Comparison of ENCODE assay signal across 33 cellular contexts in the genomic region with DNA sequence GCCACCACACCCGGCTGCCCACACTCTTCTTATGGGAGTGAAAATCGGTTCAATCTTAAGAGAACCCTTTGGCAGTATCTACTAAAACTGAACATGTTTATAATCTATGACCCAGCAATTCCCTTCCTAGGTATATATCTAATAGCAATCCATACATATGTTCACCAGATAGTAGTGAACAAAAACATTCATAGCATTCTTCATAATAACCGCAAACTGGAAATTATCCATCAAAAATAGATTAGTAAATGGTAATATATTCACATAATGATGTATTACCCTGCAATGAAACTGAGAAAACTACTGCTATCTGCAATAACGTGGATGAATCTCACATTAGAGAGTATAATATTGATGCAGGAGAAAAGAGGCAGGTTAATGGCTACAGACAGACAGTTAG.
"Had no signal": no experiment of that assay in that cellular context is flagged by ENCODE, and none has a peak within 500 bp of the region (broad histone marks: within the 10 kb centered on the region; RNA-seq: fewer than 3 reads in every experiment).

No MANE protein-coding gene starts in this region.

- DNase-seq: activated B cell treated with CpG ODN at 0.5 μM for 24 hours; activated CD4-positive, alpha-beta memory T cell treated with anti-CD3 and anti-CD28 coated beads for 36 hours; activated CD4-positive, alpha-beta T cell treated with anti-CD3 and anti-CD28 coated beads for 4 hours; activated CD4-positive, alpha-beta T cell treated with anti-CD3 and anti-CD28 coated beads, Interleukin-2, amount 10 ng/mL, durations not matched to agents 24 days and 14 days; activated CD4-positive, alpha-beta T cell treated with anti-CD3 and anti-CD28 coated beads, Interleukin-2, amount 50 U/mL, for 1 hour; activated CD4-positive, alpha-beta T cell treated with anti-CD3 and anti-CD28 coated beads, Interleukin-2, amount 50 U/mL, for 4 hours; activated CD4-positive, CD25-positive, alpha-beta regulatory T cell treated with anti-CD3 and anti-CD28 coated beads, Interleukin-2, amount 50 U/mL, for 72 hours; activated CD8-positive, alpha-beta memory T cell treated with anti-CD3 and anti-CD28 coated beads, Interleukin-2, amount 50 U/mL, for 4 hours; activated CD8-positive, alpha-beta T cell treated with anti-CD3 and anti-CD28 coated beads for 36 hours; activated effector memory CD4-positive, alpha-beta T cell treated with anti-CD3 and anti-CD28 coated beads, Interleukin-2, amount 50 U/mL, for 16 hours; activated gamma-delta T cell treated with Interleukin-2 at 50 U/mL for 16 hours; activated naive CD4-positive, alpha-beta T cell; activated naive CD4-positive, alpha-beta T cell treated with anti-CD3 and anti-CD28 coated beads for 36 hours; activated naive CD4-positive, alpha-beta T cell treated with anti-CD3 and anti-CD28 coated beads, Interleukin-2, amount 50 U/mL, for 16 hours; activated naive CD8-positive, alpha-beta T cell treated with anti-CD3 and anti-CD28 coated beads for 36 hours; activated T-cell treated with anti-CD3 and anti-CD28 coated beads for 4 hours; activated T-cell treated with anti-CD3 and anti-CD28 coated beads, Interleukin-2, amount 50 U/mL, for 1 hour; activated T-cell treated with anti-CD3 and anti-CD28 coated beads, Interleukin-2, amount 50 U/mL, for 4 hours; activated T-cell treated with anti-CD3 and anti-CD28 coated beads, Interleukin-2, amount 50 U/mL, for 72 hours; adrenal gland; amniotic stem cell; aorta; body of pancreas; brain microvascular endothelial cell; central memory CD4-positive, alpha-beta T cell; T-helper 2 cell; T-helper 9 cell had no signal

- ATAC-seq: activated CD8-positive, alpha-beta T cell treated with anti-CD3 and anti-CD28 coated beads for 36 hours; activated naive CD4-positive, alpha-beta T cell treated with anti-CD3 and anti-CD28 coated beads, Interleukin-2, amount 50 U/mL, for 72 hours; activated T-cell treated with anti-CD3 and anti-CD28 coated beads, Interleukin-2, amount 50 U/mL, for 4 hours; activated T-cell treated with anti-CD3 and anti-CD28 coated beads, Interleukin-2, amount 50 U/mL, for 72 hours; activated T-helper 17 cell treated with anti-CD3 and anti-CD28 coated beads, Interleukin-2, amount 50 U/mL, for 72 hours; body of pancreas had no signal

- H3K27me3 ChIP-seq: adrenal gland, body of pancreas, brain microvascular endothelial cell, breast epithelium had no signal

- H3K4me3 ChIP-seq: adrenal gland, body of pancreas, breast epithelium had no signal

- H3K4me1 ChIP-seq: adrenal gland, body of pancreas, breast epithelium had no signal

- H3K27ac ChIP-seq: adrenal gland, body of pancreas, brain microvascular endothelial cell, breast epithelium, VCaP had no signal

- FAIRE-seq: astrocyte, TTC549 had no signal

- H3K36me3 ChIP-seq: adrenal gland, brain microvascular endothelial cell, breast epithelium had no signal

- H3K9me3 ChIP-seq: adrenal gland, body of pancreas, breast epithelium had no signal
